ENCODE assay signal across 8 cellular contexts in the genomic region with DNA sequence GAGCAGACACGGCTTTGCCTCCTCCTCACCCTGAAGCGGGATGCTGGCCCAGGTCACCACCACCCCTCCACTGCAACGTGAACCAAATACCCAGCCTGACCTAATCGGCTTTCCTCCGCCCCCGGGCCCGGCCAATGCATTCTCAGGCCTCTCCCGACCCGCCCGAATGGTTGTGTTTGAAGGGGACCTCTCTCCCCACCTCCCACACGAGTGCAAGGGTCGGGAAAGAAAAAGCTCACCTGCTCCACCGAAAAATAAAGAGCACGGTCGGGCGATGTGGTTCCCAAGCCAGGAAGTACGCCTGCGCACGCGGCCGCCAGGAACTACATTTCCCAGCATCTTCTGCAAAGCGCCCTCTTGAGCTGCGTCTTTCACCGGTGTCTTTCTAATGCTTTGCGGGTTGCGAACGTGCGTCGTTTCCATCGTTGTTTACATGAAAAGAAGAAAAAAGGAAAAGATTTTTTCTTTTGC. TPM values are rescaled to one million over a fixed set of nuclear protein-coding genes. Genes with fewer than 3 reads are reported as not detected.
A peak's percentile ranks its signal among the peaks of the same experiment; 100 is the strongest.
DNase-seq lines count a peak whose midpoint lies in the region; ATAC-seq and TF ChIP-seq lines count a peak whose summit lies in the region.

TSS of gene ZNF883 (minus strand) at position 282 of the 471 bp plus-strand sequence.

- H3K4me1 ChIP-seq in SJSA1 (replicated peaks): no peaks in the 10 kb centered on the region

- no peaks in the 10 kb centered on the region for H3K36me3 ChIP-seq in SJSA1

- DNase-seq in HFF-Myc (ENCODE audit: extremely low read depth, low read depth) (peak; percentile 33), SJSA1 (ENCODE audit: low read depth in 1 of 2, low spot score in 2 of 2) (peak in 1 of 2 experiments; percentile 35), cardiac fibroblast (ENCODE audit: low read depth in 2 of 2) (peak; percentile 66 to 84), iris pigment epithelial cell (ENCODE audit: low read depth) (peak; percentile 87), smooth muscle cell of the brain vasculature (ENCODE audit: low read depth, low spot score) (peak; percentile 24), NCI-H446 treated with DMSO at 0.1 percent for 48 hours (lab: John Stamatoyannopoulos, UW) (no peak)

- H3K27ac ChIP-seq in SJSA1: no peak within 1 kb of the TSS

- no peaks in the 10 kb centered on the region; the same call in 1 of the 2 replicates for H3K9me3 ChIP-seq in SJSA1 (replicated peaks)

- no peaks in the 10 kb centered on the region; the same call in 1 of the 2 replicates for H3K27me3 ChIP-seq in SJSA1 (replicated peaks)

- no peak for ATAC-seq in HG03354 (IDR thresholded peaks at IDR 0.05; ENCODE audit: poor library complexity, severe bottlenecking, unreplicated experiment)
- no peak for ATAC-seq in GM18870 (IDR thresholded peaks at IDR 0.05; ENCODE audit: unreplicated experiment)

- no peak for TF ChIP-seq CTCF in HFF-Myc (IDR thresholded peaks at IDR 0.05; ENCODE audit: low read depth, low read length, missing control alignments)
- TF ChIP-seq CTCF in cardiac fibroblast (IDR thresholded peaks at IDR 0.05; ENCODE audit: low read depth, low read length): peak; percentile 12

- H3K4me3 ChIP-seq in HFF-Myc (replicated peaks; ENCODE audit: low read depth, low read length) (peak within 1 kb of the TSS; percentile 47), SJSA1 (peak within 1 kb of the TSS; percentile 20), cardiac fibroblast (replicated peaks in 1 of 2; ENCODE audit: low read depth in 2 of 2, low read length in 2 of 2) (peak within 1 kb of the TSS; percentile 40 to 48)

RNA-seq across cellular contexts. Expression of gene ZNF883, which starts in this region (rescaled TPM):
- 0.05 TPM in 1 of 2 replicates, not detected in the other for total RNA-seq in SJSA1 (2014; rRNA removed; shearing (Covaris generic))
